In the genomic region with DNA sequence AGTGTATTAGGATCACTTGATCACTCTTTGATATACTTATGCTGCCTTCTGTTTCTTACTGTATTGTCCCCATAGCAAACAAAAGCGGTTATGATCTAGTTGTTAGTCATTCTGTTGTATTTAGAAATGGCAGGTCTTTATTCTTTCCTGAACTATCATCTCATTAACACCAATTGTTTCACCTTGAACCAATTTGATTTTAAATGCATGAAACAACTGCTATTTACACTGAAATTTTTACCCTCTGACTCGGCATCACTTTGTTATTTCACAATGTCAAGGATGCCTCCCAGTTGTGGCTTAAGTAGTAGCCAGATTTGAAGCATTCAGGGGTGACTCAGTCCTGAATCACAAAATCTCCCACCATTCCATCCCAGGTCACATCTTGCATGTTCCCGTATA, we compare ENCODE assay signal across 17 cellular contexts.
DNase-seq lines count a peak whose midpoint lies in the region; FAIRE-seq and TF ChIP-seq lines count a peak whose summit lies in the region.
"Had no signal": no experiment of that assay in that cellular context is flagged by ENCODE, and none has a peak within 500 bp of the region (broad histone marks: within the 10 kb centered on the region; RNA-seq: fewer than 3 reads in every experiment).

No MANE protein-coding gene starts in this region.

- TF ChIP-seq CTCF in AG04450 (IDR thresholded peaks at IDR 0.05; ENCODE audit: low read depth, low read length) (no peak), kidney epithelial cell (IDR thresholded peaks at IDR 0.05; ENCODE audit: insufficient read depth, low read length, poor library complexity, severe bottlenecking) (no peak), endodermal cell (conservative IDR thresholded peaks at IDR 0.05) (no peak)

- H3K27me3 Mint-ChIP-seq in endodermal cell (ENCODE audit: insufficient read depth), result no peaks in the 10 kb centered on the region
- H3K27me3 Mint-ChIP-seq: CD4-positive, CD25-positive, alpha-beta regulatory T cell had no signal

- peak; percentile 61 for DNase-seq in AG04450 (ENCODE audit: low read depth, low spot score)
- DNase-seq in HTR-8/SVneo (ENCODE audit: insufficient read length, low spot score), result peak; percentile 42
- DNase-seq in astrocyte of the hippocampus (ENCODE audit: low read depth, low spot score), result peak; percentile 94
- peak; percentile 95 for DNase-seq in kidney epithelial cell (ENCODE audit: low read depth)
- DNase-seq in NCI-H345 (lab: John Stamatoyannopoulos, UW), result no peak
- no peak for DNase-seq in UCSD-AML1 (lab: John Stamatoyannopoulos, UW; ENCODE audit: unreplicated experiment)
- DNase-seq in endodermal cell, result no peak
- DNase-seq in NCI-H510A treated with DMSO at 0.1 percent for 48 hours (lab: John Stamatoyannopoulos, UW), result no peak
- DNase-seq: activated T-cell treated with anti-CD3 and anti-CD28 coated beads, Interleukin-2, amount 50 U/mL, for 4 hours; CD4-positive, CD25-positive, alpha-beta regulatory T cell; central memory CD4-positive, alpha-beta T cell; heart left ventricle; midbrain; NCI-H1694 treated with DMSO at 0.1 percent for 48 hours; small intestine; WERI-Rb-1 had no signal

- H3K4me3 ChIP-seq in AG04450 (ENCODE audit: low read depth, low read length) (no peak overlapping the region), kidney epithelial cell (ENCODE audit: low read depth, low read length) (no peak overlapping the region), endodermal cell (ENCODE audit: low read length) (no peak overlapping the region)
- H3K4me3 ChIP-seq: heart left ventricle had no signal

- no peak overlapping the region for H3K27ac ChIP-seq in AG04450 (ENCODE audit: low read depth, low read length)
- H3K27ac ChIP-seq in endodermal cell (ENCODE audit: low read depth, low read length), result no peak overlapping the region
- H3K27ac ChIP-seq: heart left ventricle, HL-60, WERI-Rb-1 had no signal

- H3K27ac Mint-ChIP-seq in endodermal cell, result no peak overlapping the region
- H3K27ac Mint-ChIP-seq: CD4-positive, CD25-positive, alpha-beta regulatory T cell had no signal

- H3K9ac ChIP-seq in endodermal cell (ENCODE audit: extremely low read depth, low read length, poor library complexity, severe bottlenecking), result no peak overlapping the region

- H3K4me1 Mint-ChIP-seq in endodermal cell, result peaks cover 19% of the 10 kb centered on the region
- H3K4me1 Mint-ChIP-seq: CD4-positive, CD25-positive, alpha-beta regulatory T cell had no signal

- no peaks in the 10 kb centered on the region for H3K27me3 ChIP-seq in AG04450 (ENCODE audit: control insufficient read depth, insufficient read depth, low read length)
- H3K27me3 ChIP-seq in kidney epithelial cell (ENCODE audit: control insufficient read depth, insufficient read depth, low read length), result no peaks in the 10 kb centered on the region
- no peaks in the 10 kb centered on the region for H3K27me3 ChIP-seq in endodermal cell (ENCODE audit: control insufficient read depth, insufficient read depth, low read length, poor library complexity, severe bottlenecking)
- H3K27me3 ChIP-seq: heart left ventricle had no signal

- H3K36me3 ChIP-seq in kidney epithelial cell (ENCODE audit: control insufficient read depth, insufficient read depth, low read length), result no peaks in the 10 kb centered on the region
- no peaks in the 10 kb centered on the region for H3K36me3 ChIP-seq in endodermal cell (ENCODE audit: control insufficient read depth, insufficient read depth, low read length)
- H3K36me3 ChIP-seq: heart left ventricle, WERI-Rb-1 had no signal

- H3K9me3 ChIP-seq in AG04450 (ENCODE audit: control insufficient read depth, insufficient read depth, low read length) (no peaks in the 10 kb centered on the region), endodermal cell (ENCODE audit: control insufficient read depth, low read length) (no peaks in the 10 kb centered on the region)
- H3K9me3 ChIP-seq: heart left ventricle had no signal

- WGBS in endodermal cell (ENCODE audit: insufficient coverage in 1 of 2, insufficient read length in 1 of 2), 2 experiments, result 83 to 100% methylated on average over 1 to 2 of the region's 3 CpGs

- no peaks in the 10 kb centered on the region for H3K9me3 Mint-ChIP-seq in endodermal cell
- H3K9me3 Mint-ChIP-seq: activated T-cell treated with anti-CD3 and anti-CD28 coated beads, Interleukin-2, amount 50 U/mL, for 4 hours had no signal

- no peak for FAIRE-seq in HTR-8/SVneo (lab: Jason Lieb, UNC)
- FAIRE-seq: small intestine had no signal

- peaks cover 5% of the 10 kb centered on the region for H3K4me1 ChIP-seq in endodermal cell (ENCODE audit: control insufficient read depth, insufficient read depth, low read length)
- H3K4me1 ChIP-seq: heart left ventricle had no signal

- POLR2A ChIA-PET in AG04450 (lab: Yijun Ruan, JAX), result no interaction called here

- CTCF ChIA-PET in AG04450 (lab: Charles Lee), result no interaction called here

- H3K4me3 Mint-ChIP-seq in endodermal cell, result no peak overlapping the region
- H3K4me3 Mint-ChIP-seq: activated T-cell treated with anti-CD3 and anti-CD28 coated beads, Interleukin-2, amount 50 U/mL, for 4 hours; CD4-positive, CD25-positive, alpha-beta regulatory T cell had no signal

- no peaks in the 10 kb centered on the region for H3K36me3 Mint-ChIP-seq in endodermal cell (ENCODE audit: low read depth)
- H3K36me3 Mint-ChIP-seq: CD4-positive, CD25-positive, alpha-beta regulatory T cell had no signal

Comparison
In these comparisons a context has a peak if more than half of its experiments do, and no peak if none do; other contexts are left out.
1. DNase-seq: peak in AG04450 (single experiment), HTR-8/SVneo (single experiment), astrocyte of the hippocampus (single experiment) and kidney epithelial cell (single experiment); none in NCI-H345 (single experiment), UCSD-AML1 (single experiment), endodermal cell (single experiment) and NCI-H510A treated with DMSO at 0.1 percent for 48 hours (single experiment).